In genomic region chr2:54561795-54562592, GRCh38 we compare ENCODE assay signal across 12 cellular contexts.
DNase-seq lines count a peak whose midpoint lies in the region; ATAC-seq and TF ChIP-seq lines count a peak whose summit lies in the region.
"Had no signal": no experiment of that assay in that cellular context is flagged by ENCODE, and none has a peak within 500 bp of the region (broad histone marks: within the 10 kb centered on the region; RNA-seq: fewer than 3 reads in every experiment).

No MANE protein-coding gene starts in this region.

- H3K27me3 ChIP-seq in PC-3 (ENCODE audit: low read length) = no peaks in the 10 kb centered on the region
- H3K27me3 ChIP-seq in effector memory CD4-positive, alpha-beta T cell (replicated peaks; ENCODE audit: control insufficient read depth, insufficient read depth, low read length, poor library complexity, severe bottlenecking) = no peaks in the 10 kb centered on the region
- no peaks in the 10 kb centered on the region for H3K27me3 ChIP-seq in gastrocnemius medialis
- H3K27me3 ChIP-seq in neuronal stem cell (ENCODE audit: control insufficient read depth in 3 of 3, insufficient read depth in 3 of 3, low read depth in 1 of 3, low read length in 3 of 3) = no peaks in the 10 kb centered on the region
- H3K27me3 ChIP-seq in vagina = no peaks in the 10 kb centered on the region
- H3K27me3 ChIP-seq: Peyer's patch had no signal

- no peak overlapping the region for H3K18ac ChIP-seq in neuronal stem cell (ENCODE audit: low read length)

- no peak for ATAC-seq in PC-3
- ATAC-seq in gastrocnemius medialis = no peak

- no peak overlapping the region for H2BK15ac ChIP-seq in neuronal stem cell (ENCODE audit: low read length)

- H2AFZ ChIP-seq in PC-3 (ENCODE audit: low read length) = no peak overlapping the region
- H2AFZ ChIP-seq in neuronal stem cell (ENCODE audit: low read length) = no peak overlapping the region

- CTCF ChIA-PET in PC-3 (lab: Charles Lee) = no interaction called here

- no peak overlapping the region for H2BK120ac ChIP-seq in neuronal stem cell (ENCODE audit: low read depth, low read length)

- no peak overlapping the region for H4K91ac ChIP-seq in neuronal stem cell (ENCODE audit: low read depth, low read length, poor library complexity)

- H3K36me3 ChIP-seq in PC-3 (ENCODE audit: low read depth, low read length) (0 out of 2 replicates have a peak, but pooled peaks cover 8% of the 10 kb centered on the region), gastrocnemius medialis (no peaks in the 10 kb centered on the region), neuronal stem cell (replicated peaks in 1 of 2; ENCODE audit: control insufficient read depth in 2 of 2, insufficient read depth in 2 of 2, low read length in 2 of 2) (peaks cover 0 to 1% of the 10 kb centered on the region in 2 donors), vagina (no peaks in the 10 kb centered on the region)
- no peaks in the 10 kb centered on the region for H3K36me3 ChIP-seq in effector memory CD4-positive, alpha-beta T cell (ENCODE audit: control insufficient read depth, insufficient read depth, low read length)
- H3K36me3 ChIP-seq: Peyer's patch had no signal

- no peaks in the 10 kb centered on the region for H3K9me2 ChIP-seq in PC-3 (replicated peaks; ENCODE audit: low read length)

- H3K79me2 ChIP-seq in PC-3 (ENCODE audit: low read length) = peaks cover 93% of the 10 kb centered on the region

- H2BK12ac ChIP-seq in neuronal stem cell (ENCODE audit: low read length) = no peak overlapping the region

- H3K14ac ChIP-seq in neuronal stem cell (ENCODE audit: low read length) = no peak overlapping the region

- DNase-seq in DMS79 treated with DMSO at 0.1 percent for 48 hours (lab: John Stamatoyannopoulos, UW) (peak; percentile 17), DMS79 (lab: John Stamatoyannopoulos, UW) (no peak), PC-3 (no peak), gastrocnemius medialis (no peak), neuronal stem cell (ENCODE audit: low spot score) (no peak), LoVo (ENCODE audit: low spot score) (no peak), vagina (ENCODE audit: extremely low spot score in 2 of 2) (no peak)
- no peak for DNase-seq in effector memory CD4-positive, alpha-beta T cell
- DNase-seq: Peyer's patch; stimulated activated CD4-positive, alpha-beta T cell treated with anti-CD3 and anti-CD28 coated beads, Interleukin-1b, Interleukin-23, amount 100 ng/mL, for 48 hours had no signal

- intact Hi-C loops in PC-3 (cut with micrococcal nuclease) = no loop called here
- intact Hi-C loops in gastrocnemius medialis (cut with DNase I; ENCODE audit: low total_unique reads) = no loop called here
- intact Hi-C loops in vagina (cut with DNase I) = no loop called here

- no peak overlapping the region for H4K8ac ChIP-seq in neuronal stem cell (ENCODE audit: low read depth, low read length)

- whole genome bisulfite sequencing in neuronal stem cell (ENCODE audit: extremely low coverage in 2 of 2, insufficient read length in 2 of 2, insufficient replicate concordance in 1 of 2), 2 donors = no CpG with 5 or more reads among the region's 4 CpGs

- H2AK5ac ChIP-seq in neuronal stem cell (ENCODE audit: low read depth, low read length) = no peak overlapping the region

- BruUV-seq in PC-3 (replicated peaks; lab: Mats Ljungman, UMichigan) = no TSS peak

- H3K4me3 ChIP-seq in PC-3 (ENCODE audit: low read length) = peak overlapping the region; percentile 54
- H3K4me3 ChIP-seq in effector memory CD4-positive, alpha-beta T cell (ENCODE audit: insufficient read depth, low read depth, low read length, poor library complexity, severe bottlenecking) = peak overlapping the region; percentile 4
- no peak overlapping the region for H3K4me3 ChIP-seq in gastrocnemius medialis
- no peak overlapping the region for H3K4me3 ChIP-seq in neuronal stem cell (ENCODE audit: low read length in 2 of 2)
- H3K4me3 ChIP-seq in vagina = no peak overlapping the region
- H3K4me3 ChIP-seq: lung had no signal

- H3K27ac ChIP-seq in PC-3 (ENCODE audit: low read length) (no peak overlapping the region), gastrocnemius medialis (peak overlapping the region in 3 of 4 donors; percentile 9 to 81 (median 11)), neuronal stem cell (replicated peaks; ENCODE audit: low read length) (no peak overlapping the region), vagina (no peak overlapping the region)
- H3K27ac ChIP-seq in effector memory CD4-positive, alpha-beta T cell (ENCODE audit: insufficient read depth, low read length, poor library complexity, severe bottlenecking) = peak overlapping the region; percentile 15
- H3K27ac ChIP-seq: 22Rv1 had no signal

- no peak overlapping the region for H3K4ac ChIP-seq in neuronal stem cell (ENCODE audit: low read length)

- H3K9ac ChIP-seq in PC-3 (ENCODE audit: low read length) (no peak overlapping the region), neuronal stem cell (ENCODE audit: low read depth, low read length, poor library complexity) (no peak overlapping the region)

- TF ChIP-seq POLR2A in gastrocnemius medialis (IDR thresholded peaks at IDR 0.05) (no peak), vagina (IDR thresholded peaks at IDR 0.05) (no peak)

- H4K20me1 ChIP-seq in PC-3 (ENCODE audit: low read length) = peaks cover 15% of the 10 kb centered on the region; the same call in 1 of the 2 replicates

- no peak for TF ChIP-seq CTCF in PC-3 (conservative IDR thresholded peaks at IDR 0.05; ENCODE audit: low read depth, low read length)
- TF ChIP-seq CTCF in gastrocnemius medialis (IDR thresholded peaks at IDR 0.05 in 4 of 5, conservative IDR thresholded peaks at IDR 0.05 in 1 of 5) = no peak
- no peak for TF ChIP-seq CTCF in vagina (IDR thresholded peaks at IDR 0.05)

- in situ Hi-C loops in gastrocnemius medialis (cut with MboI; ENCODE audit: low sequenced_read_pairs in 4 of 4) = no loop called here

- POLR2A ChIA-PET in PC-3 (lab: Charles Lee; ENCODE audit: unreplicated experiment) = no interaction called here

- no peaks in the 10 kb centered on the region for H3K9me3 ChIP-seq in PC-3 (ENCODE audit: low read length)
- H3K9me3 ChIP-seq in effector memory CD4-positive, alpha-beta T cell (ENCODE audit: control insufficient read depth, low read length) = no peaks in the 10 kb centered on the region
- no peaks in the 10 kb centered on the region for H3K9me3 ChIP-seq in gastrocnemius medialis
- no peaks in the 10 kb centered on the region for H3K9me3 ChIP-seq in neuronal stem cell (replicated peaks in 1 of 2; ENCODE audit: control insufficient read depth in 2 of 2, insufficient read depth in 1 of 2, low read depth in 1 of 2, low read length in 2 of 2)
- H3K9me3 ChIP-seq in vagina = no peaks in the 10 kb centered on the region
- H3K9me3 ChIP-seq: Peyer's patch had no signal

- H3K4me1 ChIP-seq in PC-3 (ENCODE audit: insufficient read depth, low read length) (peaks cover 19% of the 10 kb centered on the region), gastrocnemius medialis (peaks cover 30 to 52% of the 10 kb centered on the region in 2 donors), neuronal stem cell (ENCODE audit: control insufficient read depth in 2 of 2, insufficient read depth in 1 of 2, low read depth in 1 of 2, low read length in 2 of 2) (peaks cover 2 to 8% of the 10 kb centered on the region in 2 donors), vagina (peaks cover 63% of the 10 kb centered on the region)
- peaks cover 18% of the 10 kb centered on the region for H3K4me1 ChIP-seq in effector memory CD4-positive, alpha-beta T cell (ENCODE audit: control insufficient read depth, insufficient read depth, low read length, poor library complexity, severe bottlenecking)

- no peak overlapping the region for H2BK5ac ChIP-seq in neuronal stem cell (ENCODE audit: low read length)

- H3K79me1 ChIP-seq in neuronal stem cell (ENCODE audit: low read depth, low read length) = no peaks in the 10 kb centered on the region

- H3K4me2 ChIP-seq in PC-3 (ENCODE audit: low read length) = peak overlapping the region; percentile 58
- H3K4me2 ChIP-seq in neuronal stem cell (ENCODE audit: insufficient read depth, low read length, poor library complexity, severe bottlenecking) = no peak overlapping the region

- no peak overlapping the region for H3K23ac ChIP-seq in neuronal stem cell (ENCODE audit: low read depth, low read length, poor library complexity)

- no peaks in the 10 kb centered on the region for H3F3A ChIP-seq in PC-3 (ENCODE audit: low read length, unreplicated experiment)

Comparison
In these comparisons a context has a peak if more than half of its experiments do, and no peak if none do; other contexts are left out.
1. H3K27ac ChIP-seq: peak in effector memory CD4-positive, alpha-beta T cell (single experiment) and gastrocnemius medialis (3 of 4); none in PC-3 (single experiment), neuronal stem cell (single experiment) and vagina (single experiment).
2. H3K4me3 ChIP-seq: peak in PC-3 (single experiment) and effector memory CD4-positive, alpha-beta T cell (single experiment); none in gastrocnemius medialis (0 of 4), neuronal stem cell (0 of 2) and vagina (0 of 2).